Comparison of ENCODE assay signal across 12 cellular contexts in genomic region chr14:90644882-90645281, GRCh38.
DNase-seq lines count a peak whose midpoint lies in the region; ATAC-seq lines count a peak whose summit lies in the region.
"Had no signal": no experiment of that assay in that cellular context is flagged by ENCODE, and none has a peak within 500 bp of the region (broad histone marks: within the 10 kb centered on the region; RNA-seq: fewer than 3 reads in every experiment).

No MANE protein-coding gene starts in this region.

- DNase-seq in EH (ENCODE audit: low read depth) (peak; percentile 74), SKM-1 (lab: John Stamatoyannopoulos, UW; ENCODE audit: unreplicated experiment) (peak; percentile 59), glomerular visceral epithelial cell (ENCODE audit: extremely low spot score) (peak; percentile 24), sciatic nerve (ENCODE audit: low spot score) (no peak), OCI-M2 (lab: John Stamatoyannopoulos, UW; ENCODE audit: unreplicated experiment) (no peak), HUDEP-2 (lab: John Stamatoyannopoulos, UW; ENCODE audit: unreplicated experiment in 76 of 76) (no peak)
- DNase-seq: COR-L47, foreskin keratinocyte, mesendoderm, NCI-H774 had no signal

- intact Hi-C loops in sciatic nerve (cut with DNase I): no loop called here

- ATAC-seq in sciatic nerve (peak; percentile 88), HG02588 (IDR thresholded peaks at IDR 0.05; ENCODE audit: unreplicated experiment) (no peak), HG03565 (IDR thresholded peaks at IDR 0.05; ENCODE audit: unreplicated experiment) (no peak)
- ATAC-seq: foreskin keratinocyte had no signal

Comparison
In these comparisons a context has a peak if more than half of its experiments do, and no peak if none do; other contexts are left out.
1. DNase-seq: peak in EH (single experiment), SKM-1 (single experiment) and glomerular visceral epithelial cell (single experiment); none in sciatic nerve (single experiment), OCI-M2 (single experiment) and HUDEP-2 (0 of 76).